ENCODE assay signal across 7 cellular contexts in genomic region chr19:19460761-19461265, GRCh38. TPM values are rescaled to one million over a fixed set of nuclear protein-coding genes. Genes with fewer than 3 reads are reported as not detected.
A peak's percentile ranks its signal among the peaks of the same experiment; 100 is the strongest.
DNase-seq lines count a peak whose midpoint lies in the region; ATAC-seq and TF ChIP-seq lines count a peak whose summit lies in the region.

No MANE protein-coding gene starts in this region.

- intact Hi-C loops in PC-3 (cut with micrococcal nuclease) = no loop called here

- no peaks in the 10 kb centered on the region for H3K27me3 ChIP-seq in PC-3 (ENCODE audit: low read length)

- H3K4me1 Mint-ChIP-seq in naive B cell = peaks cover 60 to 69% (median 67%) of the 10 kb centered on the region in 3 donors
- peaks cover 93% of the 10 kb centered on the region for H3K4me1 Mint-ChIP-seq in stimulated activated memory B cell treated with anti-CD40 and anti-IgM and Interleukin-4, amounts not matched to agents 10 μg/mL and 1 μg/mL and 100 μg/mL, for 72 hours

- no peak for TF ChIP-seq CTCF in PC-3 (conservative IDR thresholded peaks at IDR 0.05; ENCODE audit: low read depth, low read length)

- H2AFZ ChIP-seq in PC-3 (ENCODE audit: low read length) = no peak overlapping the region

- DNase-seq in activated CD4-positive, alpha-beta T cell treated with anti-CD3 and anti-CD28 coated beads, Interleukin-2, amount 50 U/mL, for 1 hour = peak; percentile 52
- DNase-seq in effector CD8-positive, alpha-beta T cell (lab: John Stamatoyannopoulos, UW) = peak; percentile 16
- DNase-seq in naive B cell (peak; percentile 49), PC-3 (no peak), NCI-H1436 (lab: John Stamatoyannopoulos, UW) (no peak)

- POLR2A ChIA-PET in PC-3 (lab: Charles Lee; ENCODE audit: unreplicated experiment) = no interaction called here

- H3K4me2 ChIP-seq in PC-3 (ENCODE audit: low read length) = no peak overlapping the region

- H3K27me3 Mint-ChIP-seq in naive B cell = no peaks in the 10 kb centered on the region
- H3K27me3 Mint-ChIP-seq in stimulated activated memory B cell treated with anti-CD40 and anti-IgM and Interleukin-4, amounts not matched to agents 10 μg/mL and 1 μg/mL and 100 μg/mL, for 72 hours = no peaks in the 10 kb centered on the region

- peak overlapping the region; percentile 63 to 93 (median 86) for H3K4me3 Mint-ChIP-seq in naive B cell
- H3K4me3 Mint-ChIP-seq in stimulated activated memory B cell treated with anti-CD40 and anti-IgM and Interleukin-4, amounts not matched to agents 10 μg/mL and 1 μg/mL and 100 μg/mL, for 72 hours = peak overlapping the region; percentile 66

- H3K4me3 ChIP-seq in PC-3 (ENCODE audit: low read length) = no peak overlapping the region

- peaks cover 16% of the 10 kb centered on the region for H3K36me3 ChIP-seq in PC-3 (ENCODE audit: low read depth, low read length)

- H3K27ac ChIP-seq in PC-3 (ENCODE audit: low read length) = no peak overlapping the region

- H3K4me1 ChIP-seq in PC-3 (ENCODE audit: insufficient read depth, low read length) = peaks cover 19% of the 10 kb centered on the region

- no TSS peak for BruUV-seq in PC-3 (replicated peaks; lab: Mats Ljungman, UMichigan)

- H3F3A ChIP-seq in PC-3 (ENCODE audit: low read length, unreplicated experiment) = no peaks in the 10 kb centered on the region

- no peak overlapping the region for H3K9ac ChIP-seq in PC-3 (ENCODE audit: low read length)

- peaks cover 85% of the 10 kb centered on the region for H3K79me2 ChIP-seq in PC-3 (ENCODE audit: low read length)

- peak overlapping the region; percentile 92 to 98 (median 96) for H3K27ac Mint-ChIP-seq in naive B cell
- peak overlapping the region; percentile 89 for H3K27ac Mint-ChIP-seq in stimulated activated memory B cell treated with anti-CD40 and anti-IgM and Interleukin-4, amounts not matched to agents 10 μg/mL and 1 μg/mL and 100 μg/mL, for 72 hours

- CTCF ChIA-PET in PC-3 (lab: Charles Lee) = no interaction called here

- no peaks in the 10 kb centered on the region for H3K9me3 Mint-ChIP-seq in naive B cell
- H3K9me3 Mint-ChIP-seq in stimulated activated memory B cell treated with anti-CD40 and anti-IgM and Interleukin-4, amounts not matched to agents 10 μg/mL and 1 μg/mL and 100 μg/mL, for 72 hours = no peaks in the 10 kb centered on the region

- no peaks in the 10 kb centered on the region for H3K9me3 ChIP-seq in PC-3 (ENCODE audit: low read length)

- H3K36me3 Mint-ChIP-seq in naive B cell = peaks cover 0 to 9% of the 10 kb centered on the region in 2 donors
- peaks cover 18% of the 10 kb centered on the region for H3K36me3 Mint-ChIP-seq in stimulated activated memory B cell treated with anti-CD40 and anti-IgM and Interleukin-4, amounts not matched to agents 10 μg/mL and 1 μg/mL and 100 μg/mL, for 72 hours

- no peaks in the 10 kb centered on the region for H3K9me2 ChIP-seq in PC-3 (replicated peaks; ENCODE audit: low read length)

- peaks cover 22% of the 10 kb centered on the region; the same call in 1 of the 2 replicates for H4K20me1 ChIP-seq in PC-3 (ENCODE audit: low read length)

- ATAC-seq in HG02798 (IDR thresholded peaks at IDR 0.05; ENCODE audit: poor library complexity, unreplicated experiment) = peak; percentile 30
- peak; percentile 67 to 75 for ATAC-seq in naive B cell (ENCODE audit: low read depth in 2 of 2)
- ATAC-seq in stimulated activated memory B cell treated with anti-CD40 and anti-IgM and Interleukin-4, amounts not matched to agents 10 μg/mL and 1 μg/mL and 100 μg/mL, for 72 hours = peak; percentile 76
- no peak for ATAC-seq in PC-3

RNA-seq across cellular contexts. Expression of gene TSSK6, which starts 54.5 kb away (rescaled TPM):
- 1 to 10 TPM; 1.1 to 4.3 (median 2.3) TPM for polyA plus RNA-seq in naive B cell (ENCODE audit: low read depth in 6 of 6)
- 4.5 and 4.9 TPM in 2 replicates for total RNA-seq in PC-3 (2014; rRNA removed)

RNA-seq across cellular contexts. Expression of gene NDUFA13, which starts 55.2 kb away (rescaled TPM):
- 100 to 1,000 TPM; 226 to 324 (median 271) TPM for polyA plus RNA-seq in naive B cell (ENCODE audit: low read depth in 6 of 6)
- total RNA-seq in PC-3 (2014; rRNA removed) = 380 and 481 TPM in 2 replicates

RNA-seq across cellular contexts. Expression of gene GATAD2A, which starts 55.3 kb away (rescaled TPM):
- polyA plus RNA-seq in naive B cell (ENCODE audit: low read depth in 6 of 6) = 10 to 100 TPM in 3 of 6 donors, 1 to 10 TPM in 3; 2.2 to 19.2 (median 10.6) TPM
- total RNA-seq in PC-3 (2014; rRNA removed) = 104 and 143 TPM in 2 replicates

Comparison
In these comparisons a context has a peak if more than half of its experiments do, and no peak if none do; other contexts are left out.
1. DNase-seq: peak in activated CD4-positive, alpha-beta T cell treated with anti-CD3 and anti-CD28 coated beads, Interleukin-2, amount 50 U/mL, for 1 hour (single experiment), effector CD8-positive, alpha-beta T cell (single experiment) and naive B cell (single experiment); none in PC-3 (single experiment) and NCI-H1436 (single experiment).